Comparison of ENCODE assay signal across 8 cellular contexts in genomic region chr5:90161399-90161798, GRCh38.
DNase-seq lines count a peak whose midpoint lies in the region; ATAC-seq, FAIRE-seq and TF ChIP-seq lines count a peak whose summit lies in the region.

No MANE protein-coding gene starts in this region.

- DNase-seq in A172 (ENCODE audit: low spot score) = peak; percentile 72
- peak; percentile 24 for DNase-seq in LoVo (ENCODE audit: low spot score)
- DNase-seq in epithelial cell of esophagus (ENCODE audit: low read depth) = peak; percentile 61
- DNase-seq in naive thymus-derived CD4-positive, alpha-beta T cell = no peak
- DNase-seq in NCI-H345 (lab: John Stamatoyannopoulos, UW) = no peak
- no peak for DNase-seq in RCC 7860 (ENCODE audit: low spot score)
- DNase-seq in activated CD8-positive, alpha-beta memory T cell treated with anti-CD3 and anti-CD28 coated beads, Interleukin-2, amount 10 ng/mL, durations not matched to agents 7 days and 5 days = no peak

- H3K9me3 ChIP-seq in naive thymus-derived CD4-positive, alpha-beta T cell (ENCODE audit: control insufficient read depth in 2 of 3, low read length in 3 of 3) = no peaks in the 10 kb centered on the region

- no peak overlapping the region for H3K27ac ChIP-seq in naive thymus-derived CD4-positive, alpha-beta T cell (ENCODE audit: low read depth, low read length)

- ATAC-seq in GM18502 (IDR thresholded peaks at IDR 0.05; ENCODE audit: poor library complexity, unreplicated experiment) = peak; percentile 72
- peak; percentile 26 for ATAC-seq in naive thymus-derived CD4-positive, alpha-beta T cell
- no peak for ATAC-seq in activated CD8-positive, alpha-beta memory T cell treated with anti-CD3 and anti-CD28 coated beads, Interleukin-2, amount 10 ng/mL, durations not matched to agents 7 days and 5 days

- no peaks in the 10 kb centered on the region for H3K36me3 ChIP-seq in naive thymus-derived CD4-positive, alpha-beta T cell (ENCODE audit: control insufficient read depth in 2 of 3, insufficient read depth in 3 of 3, low read length in 3 of 3)

- H3K4me3 ChIP-seq in epithelial cell of esophagus (ENCODE audit: low read length) = no peak overlapping the region
- no peak overlapping the region for H3K4me3 ChIP-seq in naive thymus-derived CD4-positive, alpha-beta T cell (ENCODE audit: low read length)

- no peak overlapping the region for H3K4me3 Mint-ChIP-seq in naive thymus-derived CD4-positive, alpha-beta T cell
- H3K4me3 Mint-ChIP-seq in activated CD8-positive, alpha-beta memory T cell treated with anti-CD3 and anti-CD28 coated beads, Interleukin-2, amount 10 ng/mL, durations not matched to agents 7 days and 5 days = no peak overlapping the region

- TF ChIP-seq CTCF in epithelial cell of esophagus (IDR thresholded peaks at IDR 0.05; ENCODE audit: insufficient read depth, low read depth, low read length, missing control alignments) = peak; percentile 50

- POLR2A ChIA-PET in naive thymus-derived CD4-positive, alpha-beta T cell (lab: Charles Lee) = no interaction called here

- no peaks in the 10 kb centered on the region for H3K4me1 ChIP-seq in naive thymus-derived CD4-positive, alpha-beta T cell (ENCODE audit: control insufficient read depth in 2 of 2, insufficient read depth in 2 of 2, low read length in 2 of 2)

- H3K4me1 Mint-ChIP-seq in naive thymus-derived CD4-positive, alpha-beta T cell = no peaks in the 10 kb centered on the region
- no peaks in the 10 kb centered on the region for H3K4me1 Mint-ChIP-seq in activated CD8-positive, alpha-beta memory T cell treated with anti-CD3 and anti-CD28 coated beads, Interleukin-2, amount 10 ng/mL, durations not matched to agents 7 days and 5 days

- FAIRE-seq in RCC 7860 (lab: Jason Lieb, UNC) = no peak

- peaks cover 0 to 3% (median 0%) of the 10 kb centered on the region in 11 donors for H3K9me3 Mint-ChIP-seq in naive thymus-derived CD4-positive, alpha-beta T cell
- no peaks in the 10 kb centered on the region for H3K9me3 Mint-ChIP-seq in activated CD8-positive, alpha-beta memory T cell treated with anti-CD3 and anti-CD28 coated beads, Interleukin-2, amount 10 ng/mL, durations not matched to agents 7 days and 5 days (ENCODE audit: low read depth)

- H3K27me3 ChIP-seq in naive thymus-derived CD4-positive, alpha-beta T cell (ENCODE audit: control insufficient read depth in 2 of 2, insufficient read depth in 2 of 2, low read length in 2 of 2) = no peaks in the 10 kb centered on the region

- peaks cover 0 to 9% (median 4%) of the 10 kb centered on the region in 5 donors for H3K27me3 Mint-ChIP-seq in naive thymus-derived CD4-positive, alpha-beta T cell
- H3K27me3 Mint-ChIP-seq in activated CD8-positive, alpha-beta memory T cell treated with anti-CD3 and anti-CD28 coated beads, Interleukin-2, amount 10 ng/mL, durations not matched to agents 7 days and 5 days = no peaks in the 10 kb centered on the region

- intact Hi-C loops in naive thymus-derived CD4-positive, alpha-beta T cell (cut with micrococcal nuclease) = no loop called here

- H3K27ac Mint-ChIP-seq in naive thymus-derived CD4-positive, alpha-beta T cell = no peak overlapping the region
- H3K27ac Mint-ChIP-seq in activated CD8-positive, alpha-beta memory T cell treated with anti-CD3 and anti-CD28 coated beads, Interleukin-2, amount 10 ng/mL, durations not matched to agents 7 days and 5 days = no peak overlapping the region

- CTCF ChIA-PET in naive thymus-derived CD4-positive, alpha-beta T cell (lab: Charles Lee) = no interaction called here
- CTCF ChIA-PET in activated CD8-positive, alpha-beta memory T cell treated with anti-CD3 and anti-CD28 coated beads, Interleukin-2, amount 10 ng/mL, durations not matched to agents 7 days and 5 days (lab: Charles Lee) = no interaction called here

- H3K36me3 Mint-ChIP-seq in naive thymus-derived CD4-positive, alpha-beta T cell = no peaks in the 10 kb centered on the region
- H3K36me3 Mint-ChIP-seq in activated CD8-positive, alpha-beta memory T cell treated with anti-CD3 and anti-CD28 coated beads, Interleukin-2, amount 10 ng/mL, durations not matched to agents 7 days and 5 days = no peaks in the 10 kb centered on the region

Comparison
In these comparisons a context has a peak if more than half of its experiments do, and no peak if none do; other contexts are left out.
1. DNase-seq: peak in A172 (single experiment), LoVo (single experiment) and epithelial cell of esophagus (single experiment); none in naive thymus-derived CD4-positive, alpha-beta T cell (0 of 9), NCI-H345 (single experiment), RCC 7860 (single experiment) and activated CD8-positive, alpha-beta memory T cell treated with anti-CD3 and anti-CD28 coated beads, Interleukin-2, amount 10 ng/mL, durations not matched to agents 7 days and 5 days (single experiment).